In the genomic region with DNA sequence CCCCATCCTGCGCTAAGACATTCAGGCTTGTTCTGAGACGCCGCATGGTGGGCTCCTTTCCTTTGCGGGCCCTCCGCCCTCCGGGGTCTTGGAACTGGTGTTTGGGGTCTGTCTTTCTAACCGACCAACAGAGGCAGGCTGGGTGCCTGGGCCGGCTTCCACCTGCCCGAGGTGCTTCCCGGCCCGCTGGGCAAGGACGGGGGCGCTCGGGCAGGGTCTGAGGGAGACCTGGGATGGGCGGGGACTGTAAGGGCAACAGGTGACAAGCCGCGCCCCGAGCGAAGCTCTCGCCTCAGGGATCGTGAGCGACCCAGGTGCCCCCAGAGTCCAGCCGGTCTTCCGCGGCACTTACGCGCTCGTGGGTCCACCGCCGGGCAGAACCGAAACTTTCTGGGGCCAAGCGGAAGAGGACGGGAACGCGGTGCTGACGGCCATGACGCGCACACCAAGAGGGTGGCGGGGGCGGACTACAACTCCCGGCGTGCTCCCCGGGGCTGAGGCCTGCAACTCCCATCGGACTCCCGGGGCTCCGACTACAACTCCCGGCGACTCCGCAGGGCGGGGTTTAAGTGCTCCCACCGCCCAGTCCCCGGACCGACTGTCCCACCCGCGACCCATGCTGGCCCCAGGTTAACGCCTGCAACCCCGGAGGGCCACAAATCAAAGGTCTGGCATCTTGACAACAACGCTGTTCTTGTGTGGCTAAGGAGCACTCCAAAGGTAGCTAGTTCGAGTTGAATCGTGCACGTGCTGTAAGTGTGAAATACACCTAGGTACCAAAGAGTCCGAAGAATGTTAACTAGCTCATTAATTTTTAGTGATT, we compare ENCODE assay signal across 8 cellular contexts. TPM values are rescaled to one million over a fixed set of nuclear protein-coding genes. Genes with fewer than 3 reads are reported as not detected.
DNase-seq lines count a peak whose midpoint lies in the region; ATAC-seq, FAIRE-seq and TF ChIP-seq lines count a peak whose summit lies in the region.

Gene FYCO1 (minus strand): TSS at position 455 of the 823 bp plus-strand sequence. CDS start 10,914 bp downstream, outside the sequence.

- H3K9me3 ChIP-seq in IMR-90 (ENCODE audit: control insufficient read depth, insufficient read depth, low read length) (no peaks in the 10 kb centered on the region), esophagus squamous epithelium (no peaks in the 10 kb centered on the region), muscle layer of duodenum (ENCODE audit: control insufficient read depth in 1 of 2, low read length in 2 of 2) (no peaks in the 10 kb centered on the region)

- no peaks in the 10 kb centered on the region for H3K9me3 Mint-ChIP-seq in activated T-cell treated with anti-CD3 and anti-CD28 coated beads, Interleukin-2, amount 50 U/mL, for 72 hours

- no peak for FAIRE-seq in RCC 7860 (lab: Jason Lieb, UNC)

- TF ChIP-seq POLR2A in IMR-90 (IDR thresholded peaks at IDR 0.05; ENCODE audit: low read depth, low read length) (peak; percentile 28; the same call in 1 of the 2 replicates), esophagus squamous epithelium (IDR thresholded peaks at IDR 0.05) (peak in 2 of 4 donors; percentile 76 to 88)

- WGBS in IMR-90 (ENCODE audit: extremely low coverage in 2 of 2, insufficient read length in 1 of 2), 2 experiments = 2% methylated on average over 56 of the region's 62 CpGs; no CpG with 5 or more reads in 1 of the 2 experiments
- WGBS in esophagus squamous epithelium, 2 donors = 3 to 13% methylated on average over 9 to 23 of the region's 62 CpGs

- peak within 1 kb of the TSS; percentile 89 for H4K91ac ChIP-seq in IMR-90 (ENCODE audit: insufficient read depth, low read depth, low read length)

- peak within 1 kb of the TSS; percentile 73 for H3K9ac ChIP-seq in IMR-90 (ENCODE audit: low read depth, low read length)

- in situ Hi-C loops in IMR-90 (cut with MboI; ENCODE audit: low sequenced_read_pairs) = no loop called here

- peak within 1 kb of the TSS; percentile 86 for H3K56ac ChIP-seq in IMR-90 (ENCODE audit: extremely low read depth, insufficient read depth, low read length)

- peaks cover 11% of the 10 kb centered on the region for H3K4me1 ChIP-seq in IMR-90 (ENCODE audit: control insufficient read depth, insufficient read depth, low read length)
- H3K4me1 ChIP-seq in esophagus squamous epithelium = peaks cover 22 to 54% (median 36%) of the 10 kb centered on the region in 3 donors
- H3K4me1 ChIP-seq in muscle layer of duodenum (ENCODE audit: control insufficient read depth in 1 of 2, insufficient read depth in 2 of 2, low read length in 2 of 2) = peaks cover 0 to 38% of the 10 kb centered on the region in 2 donors

- H3K18ac ChIP-seq in IMR-90 (ENCODE audit: low read depth, low read length) = peak within 1 kb of the TSS; percentile 21

- peaks cover 47% of the 10 kb centered on the region for H3K4me1 Mint-ChIP-seq in activated T-cell treated with anti-CD3 and anti-CD28 coated beads, Interleukin-2, amount 50 U/mL, for 72 hours (ENCODE audit: low read depth)

- no TSS peak for BruUV-seq in IMR-90 (replicated peaks; lab: Mats Ljungman, UMichigan)

- peak within 1 kb of the TSS; percentile 93 for H2BK120ac ChIP-seq in IMR-90 (ENCODE audit: low read depth, low read length)

- POLR2A ChIA-PET in IMR-90 (lab: Charles Lee; ENCODE audit: unreplicated experiment) = no interaction called here

- peaks cover 25% of the 10 kb centered on the region for H3K9me1 ChIP-seq in IMR-90 (ENCODE audit: insufficient read depth, low read length)

- H3K27ac Mint-ChIP-seq in activated T-cell treated with anti-CD3 and anti-CD28 coated beads, Interleukin-2, amount 50 U/mL, for 72 hours = peak within 1 kb of the TSS; percentile 91

- H3K4me3 Mint-ChIP-seq in activated T-cell treated with anti-CD3 and anti-CD28 coated beads, Interleukin-2, amount 50 U/mL, for 72 hours = peak within 1 kb of the TSS; percentile 88 to 89

- no peaks in the 10 kb centered on the region for H4K20me1 ChIP-seq in IMR-90 (ENCODE audit: insufficient read depth, low read length)

- peak within 1 kb of the TSS; percentile 97 for H3K14ac ChIP-seq in IMR-90 (replicated peaks; ENCODE audit: low read depth, low read length)

- H2AFZ ChIP-seq in IMR-90 (replicated peaks; ENCODE audit: low read length, poor library complexity) = peak within 1 kb of the TSS; percentile 98

- CTCF ChIA-PET in IMR-90 (lab: Yijun Ruan, JAX) = no interaction called here

- H2BK20ac ChIP-seq in IMR-90 (ENCODE audit: low read depth, low read length) = peak within 1 kb of the TSS; percentile 94

- no peaks in the 10 kb centered on the region; the same call in 1 of the 2 replicates for H3K27me3 ChIP-seq in IMR-90 (ENCODE audit: control insufficient read depth, insufficient read depth, low read length)
- no peaks in the 10 kb centered on the region for H3K27me3 ChIP-seq in esophagus squamous epithelium
- no peaks in the 10 kb centered on the region for H3K27me3 ChIP-seq in muscle layer of duodenum (ENCODE audit: low read depth, low read length)

- H2AK9ac ChIP-seq in IMR-90 (replicated peaks; ENCODE audit: low read depth, low read length, poor library complexity) = peak within 1 kb of the TSS; percentile 96

- H2BK15ac ChIP-seq in IMR-90 (ENCODE audit: low read depth, low read length) = peak within 1 kb of the TSS; percentile 92

- peak within 1 kb of the TSS; percentile 86 for H3K23ac ChIP-seq in IMR-90 (ENCODE audit: low read depth, low read length)

- H3K79me1 ChIP-seq in IMR-90 (ENCODE audit: low read depth in 1 of 2, low read length in 2 of 2) = peaks cover 11 to 47% of the 10 kb centered on the region in 2 experiments

- H3K36me3 ChIP-seq in IMR-90 (ENCODE audit: control insufficient read depth, insufficient read depth, low read length) (no peaks in the 10 kb centered on the region), esophagus squamous epithelium (no peaks in the 10 kb centered on the region), muscle layer of duodenum (ENCODE audit: control insufficient read depth in 1 of 2, insufficient read depth in 2 of 2, low read length in 2 of 2) (no peaks in the 10 kb centered on the region)

- TF ChIP-seq RAD21 in IMR-90 (IDR thresholded peaks at IDR 0.05; ENCODE audit: low read length) = no peak

- DNase-seq in DMS114 treated with DMSO at 0.1 percent for 48 hours (lab: John Stamatoyannopoulos, UW; ENCODE audit: unreplicated experiment) (peak; percentile 87), IMR-90 (peak; percentile 86), RCC 7860 (ENCODE audit: low spot score) (peak; percentile 65), esophagus squamous epithelium (lab: John Stamatoyannopoulos, UW) (peak; percentile 59)
- DNase-seq in activated T-cell treated with anti-CD3 and anti-CD28 coated beads, Interleukin-2, amount 50 U/mL, for 72 hours = peak; percentile 85 to 91
- DNase-seq in stimulated activated CD8-positive, alpha-beta memory T cell treated with anti-CD3 and anti-CD28 coated beads, Interleukin-7, amount 100 ng/mL, for 4 hours (ENCODE audit: low read depth in 2 of 2) = peak; percentile 82 to 89

- peak within 1 kb of the TSS; percentile 88 to 100 for H4K8ac ChIP-seq in IMR-90 (ENCODE audit: low read depth in 2 of 2, low read length in 2 of 2)

- peak within 1 kb of the TSS; percentile 98 for H3K4ac ChIP-seq in IMR-90 (ENCODE audit: low read depth, low read length)

- peak within 1 kb of the TSS; percentile 95 for H4K5ac ChIP-seq in IMR-90 (ENCODE audit: low read depth, low read length)

- ATAC-seq in GM21526 (IDR thresholded peaks at IDR 0.05; ENCODE audit: low FRiP score, unreplicated experiment) (peak; percentile 89), IMR-90 (ENCODE audit: low read depth) (peak; percentile 99)
- ATAC-seq in activated T-cell treated with anti-CD3 and anti-CD28 coated beads, Interleukin-2, amount 50 U/mL, for 72 hours (replicated peaks in 1 of 2) = peak; percentile 79 to 80

- peak within 1 kb of the TSS; percentile 51 for H2AK5ac ChIP-seq in IMR-90 (ENCODE audit: low read depth, low read length)

- H3K4me3 ChIP-seq in IMR-90 (ENCODE audit: insufficient read depth, low read depth, low read length) = peak within 1 kb of the TSS; percentile 77
- peak within 1 kb of the TSS; percentile 70 to 98 (median 81) for H3K4me3 ChIP-seq in esophagus squamous epithelium
- peak within 1 kb of the TSS; percentile 82 to 88 for H3K4me3 ChIP-seq in muscle layer of duodenum (ENCODE audit: low read depth in 1 of 2, low read length in 2 of 2)

- H3K36me3 Mint-ChIP-seq in activated T-cell treated with anti-CD3 and anti-CD28 coated beads, Interleukin-2, amount 50 U/mL, for 72 hours (ENCODE audit: insufficient read depth in 2 of 2) = peaks cover 0 to 6% of the 10 kb centered on the region in 2 donors

- peak within 1 kb of the TSS; percentile 57 for H2BK5ac ChIP-seq in IMR-90 (ENCODE audit: low read depth, low read length, poor library complexity, severe bottlenecking)

- H3K27me3 Mint-ChIP-seq in activated T-cell treated with anti-CD3 and anti-CD28 coated beads, Interleukin-2, amount 50 U/mL, for 72 hours (ENCODE audit: low read depth) = peaks cover 12% of the 10 kb centered on the region

- TF ChIP-seq CTCF in IMR-90 (conservative IDR thresholded peaks at IDR 0.05; ENCODE audit: low read depth, low read length) (no peak), esophagus squamous epithelium (IDR thresholded peaks at IDR 0.05) (peak in 1 of 6 experiments; percentile 12)

- H3K27ac ChIP-seq in IMR-90 (ENCODE audit: insufficient read depth, low read length) (peak within 1 kb of the TSS; percentile 60), esophagus squamous epithelium (peak within 1 kb of the TSS; percentile 90 to 97 (median 94)), muscle layer of duodenum (ENCODE audit: low read length) (peak within 1 kb of the TSS; percentile 90)

- dilution Hi-C loops in IMR-90 (cut with HindIII; ENCODE audit: low sequenced_read_pairs, unreplicated experiment) = no loop called here

- peak within 1 kb of the TSS; percentile 100 for H3K4me2 ChIP-seq in IMR-90 (ENCODE audit: low read depth, low read length)

- intact Hi-C loops in IMR-90 (cut with micrococcal nuclease) (no loop called here), esophagus squamous epithelium (cut with DNase I) (no loop called here)

TF ChIP-seq in IMR-90, 13 proteins besides CTCF, POLR2A, EP300 and RAD21:
- TF ChIP-seq BHLHE40 (IDR thresholded peaks at IDR 0.05; ENCODE audit: low read depth, low read length) (no peak; the same call in 1 of the 2 replicates), RCOR1 (IDR thresholded peaks at IDR 0.05; ENCODE audit: insufficient replicate concordance, low read length) (no peak), MAZ (IDR thresholded peaks at IDR 0.05; ENCODE audit: borderline replicate concordance, low read depth, low read length) (peak; percentile 86; the same call in 1 of the 2 replicates)

RNA-seq across cellular contexts. Expression of gene FYCO1, which starts in this region (rescaled TPM):
- total RNA-seq in IMR-90 (2012; rRNA removed) (16.1 and 20.1 TPM in 2 replicates), esophagus squamous epithelium (10 to 100 TPM; 17.8 to 33.3 (median 25.0) TPM)
- 12.0 and 13.7 TPM in 2 replicates for polyA plus RNA-seq in IMR-90 (2012; rRNA removed)
- 6.7 and 10.1 TPM in 2 replicates for polyA plus RNA-seq in IMR-90 (2012; cell fraction: cytosol; rRNA removed)
- polyA plus RNA-seq in IMR-90 (2012; cell fraction: nucleus; rRNA removed; ENCODE audit: low replicate concordance) = 6.8 and 8.8 TPM in 2 replicates
- 10 to 100 TPM; 17.6 to 25.1 TPM for total RNA-seq in activated T-cell treated with anti-CD3 and anti-CD28 coated beads, Interleukin-2, amount 50 U/mL, for 72 hours

Comparison
In these comparisons a context has a peak if more than half of its experiments do, and no peak if none do; other contexts are left out.
1. Peak in every context shown above with its lines: DNase-seq, ATAC-seq, H3K4me3 ChIP-seq and H3K27ac ChIP-seq.